In the genomic region with DNA sequence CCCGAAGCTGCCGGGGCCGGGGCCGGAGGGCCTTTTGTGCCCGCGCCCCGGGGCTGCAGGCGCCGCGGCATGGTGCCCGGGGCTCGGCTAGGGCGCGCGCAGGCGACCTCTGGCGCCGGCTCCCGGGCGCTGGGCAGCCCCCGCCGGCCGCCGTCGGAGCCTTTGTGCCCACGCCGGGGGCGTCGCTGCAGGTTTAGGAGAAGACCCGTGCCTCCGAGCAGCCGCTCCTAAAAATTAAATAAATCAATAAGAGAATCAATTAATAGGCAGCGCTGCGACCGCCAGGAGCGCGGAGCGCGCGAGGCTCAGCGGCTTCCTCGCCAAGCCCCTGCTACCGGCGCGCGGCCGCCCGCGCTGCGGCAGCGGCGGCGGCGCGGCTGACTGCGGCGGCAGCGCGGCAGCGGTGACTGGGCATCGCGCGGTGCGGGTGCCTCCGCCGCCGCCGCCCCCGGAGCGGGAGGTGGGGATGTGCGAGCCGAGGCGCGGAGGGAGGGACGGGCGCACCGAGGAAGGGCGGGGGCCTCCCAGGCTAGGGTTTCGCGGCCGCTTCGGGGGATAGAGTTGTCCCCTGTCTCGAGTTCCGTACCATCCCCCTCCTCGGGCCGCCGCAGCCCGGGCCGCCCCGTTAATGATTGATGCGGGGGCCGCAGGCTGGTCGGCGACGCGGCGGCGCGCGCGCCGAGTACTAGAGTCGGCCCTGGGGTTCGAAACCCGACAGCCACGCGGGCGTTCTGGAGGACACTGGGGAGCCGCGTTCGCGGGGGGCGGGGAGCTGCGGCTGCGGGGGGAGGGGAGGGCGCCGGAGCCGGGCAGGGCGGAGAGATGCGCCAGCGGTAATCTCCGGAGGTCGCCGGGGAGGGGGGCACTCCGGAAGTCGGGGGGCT, we compare ENCODE assay signal across 9 cellular contexts. TPM values are rescaled to one million over a fixed set of nuclear protein-coding genes. Genes with fewer than 3 reads are reported as not detected.
DNase-seq lines count a peak whose midpoint lies in the region; ATAC-seq and TF ChIP-seq lines count a peak whose summit lies in the region.
"Had no signal": no experiment of that assay in that cellular context is flagged by ENCODE, and none has a peak within 500 bp of the region (broad histone marks: within the 10 kb centered on the region; RNA-seq: fewer than 3 reads in every experiment).

A gene with protein sequence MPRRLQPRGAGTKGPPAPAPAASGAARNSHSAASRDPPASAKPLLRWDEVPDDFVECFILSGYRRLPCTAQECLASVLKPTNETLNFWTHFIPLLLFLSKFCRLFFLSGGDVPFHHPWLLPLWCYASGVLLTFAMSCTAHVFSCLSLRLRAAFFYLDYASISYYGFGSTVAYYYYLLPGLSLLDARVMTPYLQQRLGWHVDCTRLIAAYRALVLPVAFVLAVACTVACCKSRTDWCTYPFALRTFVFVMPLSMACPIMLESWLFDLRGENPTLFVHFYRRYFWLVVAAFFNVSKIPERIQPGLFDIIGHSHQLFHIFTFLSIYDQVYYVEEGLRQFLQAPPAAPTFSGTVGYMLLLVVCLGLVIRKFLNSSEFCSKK (minus strand): TSS at position 409 of the 884 bp plus-strand sequence. CDS start 338 bp downstream, at position 71.

- H3K27me3 ChIP-seq in skeletal muscle tissue (ENCODE audit: control insufficient read depth in 3 of 3, insufficient read depth in 3 of 3, low read length in 3 of 3), result peaks cover 11 to 13% (median 13%) of the 10 kb centered on the region in 3 donors

- H3K36me3 Mint-ChIP-seq in activated naive CD8-positive, alpha-beta T cell treated with anti-CD3 and anti-CD28 coated beads, Interleukin-2, amount 50 U/mL, for 24 hours (ENCODE audit: low read depth), result no peaks in the 10 kb centered on the region

- TF ChIP-seq RAD21 in Ishikawa (IDR thresholded peaks at IDR 0.05; ENCODE audit: low read depth), result no peak

- no peak for TF ChIP-seq EP300 in Ishikawa (IDR thresholded peaks at IDR 0.05; ENCODE audit: borderline replicate concordance)

- H3K9me3 Mint-ChIP-seq in activated naive CD8-positive, alpha-beta T cell treated with anti-CD3 and anti-CD28 coated beads, Interleukin-2, amount 50 U/mL, for 24 hours, result no peaks in the 10 kb centered on the region

- H3K27ac Mint-ChIP-seq in activated naive CD8-positive, alpha-beta T cell treated with anti-CD3 and anti-CD28 coated beads, Interleukin-2, amount 50 U/mL, for 24 hours, result no peak within 1 kb of the TSS

- H3K4me3 ChIP-seq in skeletal muscle tissue (ENCODE audit: low read length in 3 of 3), result peak within 1 kb of the TSS; percentile 54 to 84 (median 56)

- peaks cover 12% of the 10 kb centered on the region for H3K4me1 Mint-ChIP-seq in activated naive CD8-positive, alpha-beta T cell treated with anti-CD3 and anti-CD28 coated beads, Interleukin-2, amount 50 U/mL, for 24 hours

- DNase-seq in stimulated activated CD4-positive, alpha-beta T cell treated with anti-CD3 and anti-CD28 coated beads, Interleukin-4, amount 100 ng/mL, for 1 hour, result peak; percentile 22
- no peak for DNase-seq in stimulated activated CD4-positive, alpha-beta T cell treated with anti-CD3 and anti-CD28 coated beads, Interleukin-1b, Interleukin-23, amount 100 ng/mL, for 48 hours
- DNase-seq in activated naive CD8-positive, alpha-beta T cell treated with anti-CD3 and anti-CD28 coated beads, Interleukin-2, amount 50 U/mL, for 24 hours, result peak; percentile 19
- peak; percentile 52 for DNase-seq in hepatic stellate cell (ENCODE audit: low spot score)
- DNase-seq in effector CD8-positive, alpha-beta T cell (lab: John Stamatoyannopoulos, UW), result no peak

- peak; percentile 30 for ATAC-seq in activated naive CD8-positive, alpha-beta T cell treated with anti-CD3 and anti-CD28 coated beads, Interleukin-2, amount 50 U/mL, for 24 hours
- ATAC-seq in HG03045 (IDR thresholded peaks at IDR 0.05; ENCODE audit: unreplicated experiment), result no peak

- no peaks in the 10 kb centered on the region for H3K9me3 ChIP-seq in skeletal muscle tissue (ENCODE audit: control insufficient read depth in 3 of 3, low read length in 3 of 3)

- peak within 1 kb of the TSS in 1 of 3 donors; percentile 82 for H3K9ac ChIP-seq in skeletal muscle tissue (ENCODE audit: low read depth in 1 of 3, low read length in 3 of 3)

- H3K27ac ChIP-seq in skeletal muscle tissue (ENCODE audit: low read depth, low read length), result no peak within 1 kb of the TSS
- H3K27ac ChIP-seq: epithelial cell of prostate had no signal

- peak within 1 kb of the TSS; percentile 74 for H3K4me3 Mint-ChIP-seq in activated naive CD8-positive, alpha-beta T cell treated with anti-CD3 and anti-CD28 coated beads, Interleukin-2, amount 50 U/mL, for 24 hours

- H3K27me3 Mint-ChIP-seq in activated naive CD8-positive, alpha-beta T cell treated with anti-CD3 and anti-CD28 coated beads, Interleukin-2, amount 50 U/mL, for 24 hours, result peaks cover 66% of the 10 kb centered on the region

- peaks cover 3 to 6% (median 6%) of the 10 kb centered on the region in 3 donors for H3K4me1 ChIP-seq in skeletal muscle tissue (ENCODE audit: control insufficient read depth in 3 of 3, insufficient read depth in 3 of 3, low read length in 3 of 3)

- no peaks in the 10 kb centered on the region for H3K36me3 ChIP-seq in skeletal muscle tissue (ENCODE audit: control insufficient read depth in 3 of 3, insufficient read depth in 3 of 3, low read length in 3 of 3)

TF ChIP-seq in Ishikawa, 13 proteins besides CTCF, POLR2A, EP300 and RAD21:
- no peak for TF ChIP-seq NFIC (IDR thresholded peaks at IDR 0.05)
- TF ChIP-seq, protein P1, sequence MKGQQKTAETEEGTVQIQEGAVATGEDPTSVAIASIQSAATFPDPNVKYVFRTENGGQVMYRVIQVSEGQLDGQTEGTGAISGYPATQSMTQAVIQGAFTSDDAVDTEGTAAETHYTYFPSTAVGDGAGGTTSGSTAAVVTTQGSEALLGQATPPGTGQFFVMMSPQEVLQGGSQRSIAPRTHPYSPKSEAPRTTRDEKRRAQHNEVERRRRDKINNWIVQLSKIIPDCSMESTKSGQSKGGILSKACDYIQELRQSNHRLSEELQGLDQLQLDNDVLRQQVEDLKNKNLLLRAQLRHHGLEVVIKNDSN (IDR thresholded peaks at IDR 0.05), result no peak
- no peak for TF ChIP-seq CREB1 (IDR thresholded peaks at IDR 0.05; ENCODE audit: low read depth)
- 0 out of 2 replicates have a peak, but pooled peaks have one; percentile 22 for TF ChIP-seq ZBTB7A (IDR thresholded peaks at IDR 0.05; ENCODE audit: low read depth)
- TF ChIP-seq YY1 (IDR thresholded peaks at IDR 0.05; ENCODE audit: low read depth), result no peak
- no peak for TF ChIP-seq TEAD4 (IDR thresholded peaks at IDR 0.05)
- TF ChIP-seq TAF1 (IDR thresholded peaks at IDR 0.05; ENCODE audit: low read depth), result peak; percentile 31; the same call in 1 of the 2 replicates
- 0 out of 2 replicates have a peak, but pooled peaks have one; percentile 9 for TF ChIP-seq EGR1 (IDR thresholded peaks at IDR 0.05)
- TF ChIP-seq, protein P2, sequence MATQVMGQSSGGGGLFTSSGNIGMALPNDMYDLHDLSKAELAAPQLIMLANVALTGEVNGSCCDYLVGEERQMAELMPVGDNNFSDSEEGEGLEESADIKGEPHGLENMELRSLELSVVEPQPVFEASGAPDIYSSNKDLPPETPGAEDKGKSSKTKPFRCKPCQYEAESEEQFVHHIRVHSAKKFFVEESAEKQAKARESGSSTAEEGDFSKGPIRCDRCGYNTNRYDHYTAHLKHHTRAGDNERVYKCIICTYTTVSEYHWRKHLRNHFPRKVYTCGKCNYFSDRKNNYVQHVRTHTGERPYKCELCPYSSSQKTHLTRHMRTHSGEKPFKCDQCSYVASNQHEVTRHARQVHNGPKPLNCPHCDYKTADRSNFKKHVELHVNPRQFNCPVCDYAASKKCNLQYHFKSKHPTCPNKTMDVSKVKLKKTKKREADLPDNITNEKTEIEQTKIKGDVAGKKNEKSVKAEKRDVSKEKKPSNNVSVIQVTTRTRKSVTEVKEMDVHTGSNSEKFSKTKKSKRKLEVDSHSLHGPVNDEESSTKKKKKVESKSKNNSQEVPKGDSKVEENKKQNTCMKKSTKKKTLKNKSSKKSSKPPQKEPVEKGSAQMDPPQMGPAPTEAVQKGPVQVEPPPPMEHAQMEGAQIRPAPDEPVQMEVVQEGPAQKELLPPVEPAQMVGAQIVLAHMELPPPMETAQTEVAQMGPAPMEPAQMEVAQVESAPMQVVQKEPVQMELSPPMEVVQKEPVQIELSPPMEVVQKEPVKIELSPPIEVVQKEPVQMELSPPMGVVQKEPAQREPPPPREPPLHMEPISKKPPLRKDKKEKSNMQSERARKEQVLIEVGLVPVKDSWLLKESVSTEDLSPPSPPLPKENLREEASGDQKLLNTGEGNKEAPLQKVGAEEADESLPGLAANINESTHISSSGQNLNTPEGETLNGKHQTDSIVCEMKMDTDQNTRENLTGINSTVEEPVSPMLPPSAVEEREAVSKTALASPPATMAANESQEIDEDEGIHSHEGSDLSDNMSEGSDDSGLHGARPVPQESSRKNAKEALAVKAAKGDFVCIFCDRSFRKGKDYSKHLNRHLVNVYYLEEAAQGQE (IDR thresholded peaks at IDR 0.05; ENCODE audit: low read depth), result no peak
- TF ChIP-seq, protein P3, sequence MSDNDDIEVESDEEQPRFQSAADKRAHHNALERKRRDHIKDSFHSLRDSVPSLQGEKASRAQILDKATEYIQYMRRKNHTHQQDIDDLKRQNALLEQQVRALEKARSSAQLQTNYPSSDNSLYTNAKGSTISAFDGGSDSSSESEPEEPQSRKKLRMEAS (IDR thresholded peaks at IDR 0.05), result no peak
- no peak for TF ChIP-seq FOXM1 (IDR thresholded peaks at IDR 0.05; ENCODE audit: borderline replicate concordance, low read depth)
- TF ChIP-seq CEBPB (IDR thresholded peaks at IDR 0.05), result no peak
- TF ChIP-seq TCF12 (IDR thresholded peaks at IDR 0.05; ENCODE audit: low read depth), result no peak

RNA-seq across cellular contexts. Expression of the gene that starts here (rescaled TPM):
- total RNA-seq in skeletal muscle tissue, result under 0.01 TPM

Comparison
In these comparisons a context has a peak if more than half of its experiments do, and no peak if none do; other contexts are left out.
1. DNase-seq: peak in stimulated activated CD4-positive, alpha-beta T cell treated with anti-CD3 and anti-CD28 coated beads, Interleukin-4, amount 100 ng/mL, for 1 hour (single experiment), activated naive CD8-positive, alpha-beta T cell treated with anti-CD3 and anti-CD28 coated beads, Interleukin-2, amount 50 U/mL, for 24 hours (single experiment) and hepatic stellate cell (single experiment); none in stimulated activated CD4-positive, alpha-beta T cell treated with anti-CD3 and anti-CD28 coated beads, Interleukin-1b, Interleukin-23, amount 100 ng/mL, for 48 hours (single experiment) and effector CD8-positive, alpha-beta T cell (single experiment).